In genomic region chr10:102420443-102420809, GRCh38 we compare ENCODE assay signal across 8 cellular contexts. TPM values are rescaled to one million over a fixed set of nuclear protein-coding genes. Genes with fewer than 3 reads are reported as not detected.
A peak's percentile ranks its signal among the peaks of the same experiment; 100 is the strongest.
DNase-seq lines count a peak whose midpoint lies in the region; ATAC-seq and TF ChIP-seq lines count a peak whose summit lies in the region.

No MANE protein-coding gene starts in this region.

- H3K4me3 ChIP-seq in BLaER1 (peak overlapping the region; percentile 97), OCI-LY3 (ENCODE audit: low read length) (peak overlapping the region; percentile 82), neuronal stem cell (ENCODE audit: low read length in 2 of 2) (peak overlapping the region; percentile 81 to 87)

- no peak overlapping the region for H2BK12ac ChIP-seq in neuronal stem cell (ENCODE audit: low read length)

- peak overlapping the region; percentile 74 for H2AFZ ChIP-seq in OCI-LY3 (ENCODE audit: low read depth, low read length)
- peak overlapping the region; percentile 98 for H2AFZ ChIP-seq in neuronal stem cell (ENCODE audit: low read length)

- no peak for DNase-seq in epithelial cell of prostate (ENCODE audit: low read depth, low spot score)
- no peak for DNase-seq in neuronal stem cell (ENCODE audit: low spot score)
- no peak for DNase-seq in COLO829 (ENCODE audit: low spot score)

- H3K79me2 ChIP-seq in OCI-LY3 (ENCODE audit: low read length) = peaks cover 4% of the 10 kb centered on the region; the same call in 1 of the 2 replicates

- peak overlapping the region; percentile 90 for H3K9ac ChIP-seq in BLaER1
- peak overlapping the region; percentile 61 for H3K9ac ChIP-seq in OCI-LY3 (ENCODE audit: low read length)
- H3K9ac ChIP-seq in neuronal stem cell (ENCODE audit: low read depth, low read length, poor library complexity) = peak overlapping the region; percentile 80

- TF ChIP-seq CTCF in OCI-LY3 (IDR thresholded peaks at IDR 0.05; ENCODE audit: low read depth, low read length) = no peak

- H3K9me3 ChIP-seq in BLaER1 = no peaks in the 10 kb centered on the region
- no peaks in the 10 kb centered on the region for H3K9me3 ChIP-seq in OCI-LY3 (ENCODE audit: insufficient read depth, low read length)
- H3K9me3 ChIP-seq in neuronal stem cell (replicated peaks in 1 of 2; ENCODE audit: control insufficient read depth in 2 of 2, insufficient read depth in 1 of 2, low read depth in 1 of 2, low read length in 2 of 2) = no peaks in the 10 kb centered on the region

- H3K36me3 ChIP-seq in BLaER1 (peaks cover 23% of the 10 kb centered on the region), OCI-LY3 (replicated peaks; ENCODE audit: low read depth, low read length) (no peaks in the 10 kb centered on the region), neuronal stem cell (replicated peaks in 1 of 2; ENCODE audit: control insufficient read depth in 2 of 2, insufficient read depth in 2 of 2, low read length in 2 of 2) (peaks cover 11 to 30% of the 10 kb centered on the region in 2 donors)

- H3K14ac ChIP-seq in neuronal stem cell (ENCODE audit: low read length) = no peak overlapping the region

- H4K91ac ChIP-seq in neuronal stem cell (ENCODE audit: low read depth, low read length, poor library complexity) = no peak overlapping the region

- H2AK5ac ChIP-seq in neuronal stem cell (ENCODE audit: low read depth, low read length) = no peak overlapping the region

- H4K20me1 ChIP-seq in BLaER1 = peaks cover 31% of the 10 kb centered on the region; the same call in 1 of the 2 replicates
- H4K20me1 ChIP-seq in OCI-LY3 (ENCODE audit: insufficient read depth, low read length) = no peaks in the 10 kb centered on the region

- no peak overlapping the region for H2BK15ac ChIP-seq in neuronal stem cell (ENCODE audit: low read length)

- peaks cover 43% of the 10 kb centered on the region for H3K27me3 ChIP-seq in BLaER1
- H3K27me3 ChIP-seq in OCI-LY3 (ENCODE audit: low read depth, low read length) = no peaks in the 10 kb centered on the region
- peaks cover 0 to 15% (median 0%) of the 10 kb centered on the region in 3 experiments for H3K27me3 ChIP-seq in neuronal stem cell (ENCODE audit: control insufficient read depth in 3 of 3, insufficient read depth in 3 of 3, low read depth in 1 of 3, low read length in 3 of 3)

- H2BK5ac ChIP-seq in neuronal stem cell (ENCODE audit: low read length) = peak overlapping the region; percentile 33

- no peak overlapping the region for H3K4ac ChIP-seq in neuronal stem cell (ENCODE audit: low read length)

- H2BK120ac ChIP-seq in neuronal stem cell (ENCODE audit: low read depth, low read length) = no peak overlapping the region

- no peaks in the 10 kb centered on the region for H3K79me1 ChIP-seq in neuronal stem cell (ENCODE audit: low read depth, low read length)

- peak overlapping the region; percentile 98 for H3K4me2 ChIP-seq in BLaER1
- peak overlapping the region; percentile 97 for H3K4me2 ChIP-seq in OCI-LY3 (ENCODE audit: low read length)
- H3K4me2 ChIP-seq in neuronal stem cell (ENCODE audit: insufficient read depth, low read length, poor library complexity, severe bottlenecking) = peak overlapping the region; percentile 100

- no peak overlapping the region for H3K23ac ChIP-seq in neuronal stem cell (ENCODE audit: low read depth, low read length, poor library complexity)

- ATAC-seq in GM21723 (IDR thresholded peaks at IDR 0.05; ENCODE audit: unreplicated experiment) = peak; percentile 56
- ATAC-seq in GM19452 (IDR thresholded peaks at IDR 0.05; ENCODE audit: unreplicated experiment) = no peak
- ATAC-seq in HG03565 (IDR thresholded peaks at IDR 0.05; ENCODE audit: unreplicated experiment) = no peak

- H3K18ac ChIP-seq in neuronal stem cell (ENCODE audit: low read length) = peak overlapping the region; percentile 93

- WGBS in neuronal stem cell (ENCODE audit: extremely low coverage in 2 of 2, insufficient read length in 2 of 2, insufficient replicate concordance in 1 of 2), 2 donors = no CpG with 5 or more reads among the region's 17 CpGs

- H3K4me1 ChIP-seq in BLaER1 (peaks cover 33% of the 10 kb centered on the region), OCI-LY3 (ENCODE audit: low read length) (peaks cover 14% of the 10 kb centered on the region), neuronal stem cell (ENCODE audit: control insufficient read depth in 2 of 2, insufficient read depth in 1 of 2, low read depth in 1 of 2, low read length in 2 of 2) (peaks cover 17 to 23% of the 10 kb centered on the region in 2 donors)

- H4K8ac ChIP-seq in neuronal stem cell (ENCODE audit: low read depth, low read length) = no peak overlapping the region

- H3K27ac ChIP-seq in BLaER1 = peak overlapping the region; percentile 83
- peak overlapping the region; percentile 80 for H3K27ac ChIP-seq in OCI-LY3 (ENCODE audit: low read length)
- peak overlapping the region; percentile 87 for H3K27ac ChIP-seq in epithelial cell of prostate
- H3K27ac ChIP-seq in neuronal stem cell (replicated peaks; ENCODE audit: low read length) = peak overlapping the region; percentile 93

RNA-seq across cellular contexts. Expression of gene FBXL15, which starts 0.2 kb away (rescaled TPM):
- 4.7 TPM for polyA plus RNA-seq in neuronal stem cell (2013, experiment 1 of 2)
- polyA plus RNA-seq in neuronal stem cell (2013, experiment 2 of 2) = 4.8 TPM

RNA-seq across cellular contexts. Expression of gene PSD, which starts 1.8 kb away (rescaled TPM):
- polyA plus RNA-seq in neuronal stem cell (2013, experiment 1 of 2) = 2.4 TPM
- 1.9 TPM for polyA plus RNA-seq in neuronal stem cell (2013, experiment 2 of 2)

RNA-seq across cellular contexts. Expression of gene CUEDC2, which starts 11.9 kb away (rescaled TPM):
- 114 TPM for polyA plus RNA-seq in neuronal stem cell (2013, experiment 1 of 2)
- polyA plus RNA-seq in neuronal stem cell (2013, experiment 2 of 2) = 113 TPM

RNA-seq across cellular contexts. Expression of gene NFKB2, which starts 24.9 kb away (rescaled TPM):
- polyA plus RNA-seq in neuronal stem cell (2013, experiment 1 of 2) = 7.6 TPM
- polyA plus RNA-seq in neuronal stem cell (2013, experiment 2 of 2) = 8.2 TPM

RNA-seq across cellular contexts. Expression of gene C10orf95, which starts 30.9 kb away (rescaled TPM):
- 0.10 TPM for polyA plus RNA-seq in neuronal stem cell (2013, experiment 1 of 2)
- 0.18 TPM for polyA plus RNA-seq in neuronal stem cell (2013, experiment 2 of 2)
